Comparison of ENCODE assay signal across 17 cellular contexts in genomic region chr14:58865520-58866281, GRCh38.
A peak's percentile ranks its signal among the peaks of the same experiment; 100 is the strongest.
DNase-seq lines count a peak whose midpoint lies in the region; ATAC-seq, FAIRE-seq and TF ChIP-seq lines count a peak whose summit lies in the region.
"Had no signal": no experiment of that assay in that cellular context is flagged by ENCODE, and none has a peak within 500 bp of the region (broad histone marks: within the 10 kb centered on the region; RNA-seq: fewer than 3 reads in every experiment).

No MANE protein-coding gene starts in this region.

- H2AK5ac ChIP-seq in H9 (ENCODE audit: insufficient read length, low read length), result no peak overlapping the region

- no peak overlapping the region for H3T11ph ChIP-seq in H9 (ENCODE audit: low read length)

- H2BK12ac ChIP-seq in H9 (ENCODE audit: insufficient read length, low read depth, low read length), result no peak overlapping the region

- H2AFZ ChIP-seq in H9 (ENCODE audit: low read length), result no peak overlapping the region

- peaks cover 12% of the 10 kb centered on the region for H3K9me3 Mint-ChIP-seq in osteocyte (ENCODE audit: unreplicated experiment)
- no peaks in the 10 kb centered on the region for H3K9me3 Mint-ChIP-seq in H9
- H3K9me3 Mint-ChIP-seq: activated CD4-positive, alpha-beta T cell treated with anti-CD3 and anti-CD28 coated beads, Interleukin-2, amount 10 ng/mL, durations not matched to agents 24 days and 14 days; T-helper 1 cell treated with Interleukin-12 subunit alpha and Interleukin-12 subunit beta and Interleukin-4 antibody, amounts not matched to agents 30 μg/mL and 1 μg/mL, for 36 hours had no signal

- no peaks in the 10 kb centered on the region for H3K27me3 ChIP-seq in H9 (ENCODE audit: insufficient read depth, low read length)
- H3K27me3 ChIP-seq: BE2C had no signal

- H3K4me3 Mint-ChIP-seq in osteocyte (ENCODE audit: unreplicated experiment) (no peak overlapping the region), H9 (no peak overlapping the region)
- H3K4me3 Mint-ChIP-seq: activated CD4-positive, alpha-beta T cell treated with anti-CD3 and anti-CD28 coated beads, Interleukin-2, amount 10 ng/mL, durations not matched to agents 24 days and 14 days; T-helper 1 cell treated with Interleukin-12 subunit alpha and Interleukin-12 subunit beta and Interleukin-4 antibody, amounts not matched to agents 30 μg/mL and 1 μg/mL, for 36 hours had no signal

- no peaks in the 10 kb centered on the region for H3K79me2 ChIP-seq in H9 (ENCODE audit: insufficient read depth, low read length)

- no peak overlapping the region for H4K5ac ChIP-seq in H9 (ENCODE audit: insufficient read length, low read depth, low read length)

- H3K23ac ChIP-seq in H9 (ENCODE audit: insufficient read length, low read depth, low read length), result no peak overlapping the region

- FAIRE-seq in RCC 7860 (lab: Jason Lieb, UNC), result no peak
- FAIRE-seq: GM12891 had no signal

- no peak overlapping the region for H3K27ac ChIP-seq in H9 (ENCODE audit: insufficient read length, low read depth, low read length)

- H3K9ac ChIP-seq in H9 (ENCODE audit: extremely low read depth, insufficient read length, low read length), result no peak overlapping the region

- H2BK120ac ChIP-seq in H9 (ENCODE audit: low read depth, low read length, poor library complexity, severe bottlenecking), result no peak overlapping the region

- H3K4me2 ChIP-seq in H9 (ENCODE audit: insufficient read depth, insufficient read length, low read length), result no peak overlapping the region

- peak; percentile 77 for ATAC-seq in Right ventricle myocardium superior (ENCODE audit: poor library complexity)
- no peak for ATAC-seq in HG02840 (IDR thresholded peaks at IDR 0.05; ENCODE audit: low FRiP score, unreplicated experiment)
- ATAC-seq: PC-3 had no signal

- peak; percentile 47 for DNase-seq in EL
- DNase-seq in amniotic stem cell (lab: John Stamatoyannopoulos, UW), result peak; percentile 17
- DNase-seq in Right ventricle myocardium superior, result no peak
- DNase-seq in osteocyte (ENCODE audit: extremely low spot score, unreplicated experiment), result no peak
- no peak for DNase-seq in midbrain (lab: John Stamatoyannopoulos, UW)
- no peak for DNase-seq in H9
- no peak for DNase-seq in RCC 7860 (ENCODE audit: low spot score)
- DNase-seq: activated CD4-positive, alpha-beta T cell treated with anti-CD3 and anti-CD28 coated beads, Interleukin-2, amount 10 ng/mL, durations not matched to agents 24 days and 14 days; activated T-cell treated with anti-CD3 and anti-CD28 coated beads, Interleukin-2, amount 50 U/mL, for 48 hours; DND-41; Kasumi-1; stimulated activated CD4-positive, alpha-beta T cell treated with anti-CD3 and anti-CD28 coated beads, Interleukin-1b, Interleukin-23, amount 100 ng/mL, for 48 hours had no signal

- H3K27ac Mint-ChIP-seq in osteocyte (ENCODE audit: unreplicated experiment), result peak overlapping the region; percentile 89
- no peak overlapping the region for H3K27ac Mint-ChIP-seq in H9
- H3K27ac Mint-ChIP-seq: activated CD4-positive, alpha-beta T cell treated with anti-CD3 and anti-CD28 coated beads, Interleukin-2, amount 10 ng/mL, durations not matched to agents 24 days and 14 days; T-helper 1 cell treated with Interleukin-12 subunit alpha and Interleukin-12 subunit beta and Interleukin-4 antibody, amounts not matched to agents 30 μg/mL and 1 μg/mL, for 36 hours had no signal

- no peak overlapping the region for H2BK15ac ChIP-seq in H9 (ENCODE audit: low read depth, low read length)

- no peak overlapping the region for H4K91ac ChIP-seq in H9 (ENCODE audit: insufficient read length, low read depth, low read length)

- H3K18ac ChIP-seq in H9 (ENCODE audit: insufficient read length, low read depth, low read length), result no peak overlapping the region

- H3K36me3 Mint-ChIP-seq in osteocyte (ENCODE audit: unreplicated experiment) (peaks cover 9% of the 10 kb centered on the region), H9 (ENCODE audit: insufficient read depth in 1 of 3, low read depth in 3 of 3) (no peaks in the 10 kb centered on the region)

- H4K8ac ChIP-seq in H9 (replicated peaks; ENCODE audit: insufficient read length, low read depth, low read length), result no peak overlapping the region

- WGBS in H9 (ENCODE audit: extremely low coverage, insufficient read length, low lambda C conversion rate), result no CpG with 5 or more reads among the region's 6 CpGs

- no peak overlapping the region for H3K4ac ChIP-seq in H9 (ENCODE audit: low read depth, low read length)

- no peaks in the 10 kb centered on the region for H3K4me1 ChIP-seq in H9 (ENCODE audit: insufficient read depth, low read length)
- H3K4me1 ChIP-seq: BE2C had no signal

- intact Hi-C loops in Right ventricle myocardium superior (cut with DNase I), result no loop called here

- no peak overlapping the region for H3K56ac ChIP-seq in H9 (ENCODE audit: insufficient read length, low read depth, low read length)

- H2BK20ac ChIP-seq in H9 (ENCODE audit: low read depth, low read length, poor library complexity, severe bottlenecking), result no peak overlapping the region

- no peaks in the 10 kb centered on the region for H3K23me2 ChIP-seq in H9 (ENCODE audit: insufficient read length, low read depth, low read length, poor library complexity, severe bottlenecking)

- H3K14ac ChIP-seq in H9 (ENCODE audit: insufficient read depth, low read length), result no peak overlapping the region

- H3K4me1 Mint-ChIP-seq in osteocyte (ENCODE audit: unreplicated experiment) (peaks cover 67% of the 10 kb centered on the region), H9 (peaks cover 0 to 3% of the 10 kb centered on the region in 2 experiments; a peak in 1 of 4 replicates)
- H3K4me1 Mint-ChIP-seq: activated CD4-positive, alpha-beta T cell treated with anti-CD3 and anti-CD28 coated beads, Interleukin-2, amount 10 ng/mL, durations not matched to agents 24 days and 14 days had no signal

- no peaks in the 10 kb centered on the region for H4K20me1 ChIP-seq in H9 (ENCODE audit: control insufficient read depth, insufficient read depth, insufficient read length)

- H3K27me3 Mint-ChIP-seq in osteocyte (ENCODE audit: unreplicated experiment) (no peaks in the 10 kb centered on the region), H9 (ENCODE audit: low read depth) (no peaks in the 10 kb centered on the region)
- H3K27me3 Mint-ChIP-seq: activated CD4-positive, alpha-beta T cell treated with anti-CD3 and anti-CD28 coated beads, Interleukin-2, amount 10 ng/mL, durations not matched to agents 24 days and 14 days had no signal

- no peaks in the 10 kb centered on the region for H3K9me3 ChIP-seq in H9 (ENCODE audit: control insufficient read depth, low read depth, low read length)
- H3K9me3 ChIP-seq: BE2C had no signal

- TF ChIP-seq CTCF in osteocyte (IDR thresholded peaks at IDR 0.05) (no peak), H9 (conservative IDR thresholded peaks at IDR 0.05) (no peak)

- H3K79me1 ChIP-seq in H9 (ENCODE audit: insufficient read depth, low read depth, low read length, poor library complexity, severe bottlenecking), result no peaks in the 10 kb centered on the region

- H2BK5ac ChIP-seq in H9 (ENCODE audit: insufficient read length, low read length), result no peak overlapping the region

Comparison
In these comparisons a context has a peak if more than half of its experiments do, and no peak if none do; other contexts are left out.
1. DNase-seq: peak in EL (single experiment) and amniotic stem cell (single experiment); none in Right ventricle myocardium superior (single experiment), osteocyte (single experiment), midbrain (single experiment), H9 (single experiment) and RCC 7860 (single experiment).